ENCODE assay signal across 16 cellular contexts in genomic region chr2:17441790-17442189, GRCh38.
DNase-seq lines count a peak whose midpoint lies in the region; ATAC-seq and TF ChIP-seq lines count a peak whose summit lies in the region.
"Had no signal": no experiment of that assay in that cellular context is flagged by ENCODE, and none has a peak within 500 bp of the region (broad histone marks: within the 10 kb centered on the region; RNA-seq: fewer than 3 reads in every experiment).

No MANE protein-coding gene starts in this region.

- H3K36me3 ChIP-seq in HCT116 (ENCODE audit: control insufficient read depth in 1 of 2, insufficient read depth in 2 of 2, low read length in 2 of 2): no peaks in the 10 kb centered on the region
- H3K36me3 ChIP-seq in mesendoderm (ENCODE audit: control insufficient read depth, insufficient read depth, low read length): no peaks in the 10 kb centered on the region
- H3K36me3 ChIP-seq: BLaER1 had no signal

- H3K79me1 ChIP-seq in mesendoderm (ENCODE audit: low read length): no peaks in the 10 kb centered on the region

- H3K4me2 ChIP-seq in HCT116 (ENCODE audit: low read length): peak overlapping the region; percentile 42
- no peak overlapping the region for H3K4me2 ChIP-seq in mesendoderm (ENCODE audit: low read length)
- H3K4me2 ChIP-seq: BLaER1, SK-N-SH had no signal

- ATAC-seq in HCT116: no peak
- ATAC-seq: CD8-positive, alpha-beta T cell; Panc1 had no signal

- H2BK120ac ChIP-seq in mesendoderm (ENCODE audit: low read depth, low read length): no peak overlapping the region

- no peak overlapping the region for H4K8ac ChIP-seq in mesendoderm (ENCODE audit: low read depth, low read length)

- H3K9ac ChIP-seq in HCT116 (ENCODE audit: low read length) (no peak overlapping the region), mesendoderm (ENCODE audit: low read length) (no peak overlapping the region)
- H3K9ac ChIP-seq: BLaER1, SK-N-SH had no signal

- no peaks in the 10 kb centered on the region for H4K20me1 ChIP-seq in HCT116 (ENCODE audit: insufficient read depth)
- H4K20me1 ChIP-seq: BLaER1 had no signal

- no peak overlapping the region for H3K56ac ChIP-seq in mesendoderm (ENCODE audit: low read length)

- DNase-seq in HCT116 (ENCODE audit: low read depth, low spot score): no peak
- no peak for DNase-seq in RWPE1 (ENCODE audit: low spot score)
- peak; percentile 66 for DNase-seq in epithelial cell of esophagus (ENCODE audit: low read depth)
- peak; percentile 28 for DNase-seq in mesendoderm
- DNase-seq in head of caudate nucleus: no peak
- no peak for DNase-seq in NCI-H69 (lab: John Stamatoyannopoulos, UW)
- no peak for DNase-seq in activated CD4-positive, alpha-beta T cell treated with anti-CD3 and anti-CD28 coated beads for 4 hours
- no peak for DNase-seq in NCI-H128 (lab: John Stamatoyannopoulos, UW; ENCODE audit: unreplicated experiment)
- DNase-seq: CD8-positive, alpha-beta T cell; DMS79; NCI-H1417; NCI-H2029 treated with DMSO at 0.1 percent for 48 hours; SHP77; SK-N-SH had no signal

- CTCF ChIA-PET in HCT116 (lab: Charles Lee) (interaction anchor here (1.0 kb wide), 1 partner anchor 229 kb away, joined by 4 read pairs; no protein-coding TSS in a partner anchor), RWPE1 (lab: Yijun Ruan, JAX) (no interaction called here)

- H3K23ac ChIP-seq in mesendoderm (ENCODE audit: low read length): no peak overlapping the region

- RAD21 ChIA-PET in HCT116 (lab: Charles Lee; ENCODE audit: low non-redundant PET in 1 of 2, low total read pairs in 2 of 2, uncharacterized antibody in 2 of 2, unreplicated experiment in 2 of 2): no interaction called here

- no peak overlapping the region for H3K18ac ChIP-seq in mesendoderm (ENCODE audit: low read length)

- H3K27ac ChIP-seq in HCT116 (ENCODE audit: low read depth, low read length): no peak overlapping the region
- H3K27ac ChIP-seq in RWPE1: peak overlapping the region; percentile 42
- peak overlapping the region; percentile 4 for H3K27ac ChIP-seq in mesendoderm (ENCODE audit: low read depth, low read length)
- H3K27ac ChIP-seq: BLaER1 had no signal

- H2AK5ac ChIP-seq in mesendoderm (ENCODE audit: low read length): no peak overlapping the region

- H3K4me1 ChIP-seq in HCT116 (ENCODE audit: control insufficient read depth in 1 of 2, insufficient read depth in 2 of 2, low read length in 2 of 2) (peaks cover 0 to 9% of the 10 kb centered on the region in 2 experiments; a peak in 1 of 4 replicates), mesendoderm (ENCODE audit: control insufficient read depth, low read depth, low read length) (no peaks in the 10 kb centered on the region)
- H3K4me1 ChIP-seq: BLaER1 had no signal

- no peaks in the 10 kb centered on the region for H3K9me2 ChIP-seq in HCT116 (ENCODE audit: insufficient read depth)
- H3K9me2 ChIP-seq: SK-N-SH had no signal

- H3K4me3 ChIP-seq in HCT116 (replicated peaks in 1 of 2; ENCODE audit: low read depth in 1 of 2, low read length in 2 of 2) (no peak overlapping the region; a peak in 1 of 4 replicates), epithelial cell of esophagus (ENCODE audit: low read length) (no peak overlapping the region), mesendoderm (ENCODE audit: low read length) (no peak overlapping the region)
- H3K4me3 ChIP-seq: BLaER1 had no signal

- intact Hi-C loops in HCT116 (cut with micrococcal nuclease): no loop called here
- intact Hi-C loops in head of caudate nucleus (cut with DNase I): no loop called here

- H3K9me3 ChIP-seq in HCT116 (ENCODE audit: control insufficient read depth in 1 of 2, insufficient read depth in 1 of 2, low read depth in 1 of 2, low read length in 2 of 2): no peaks in the 10 kb centered on the region
- H3K9me3 ChIP-seq: BLaER1, SK-N-SH had no signal

- no peak overlapping the region for H2BK15ac ChIP-seq in mesendoderm (replicated peaks; ENCODE audit: low read depth)

- WGBS in mesendoderm (ENCODE audit: extremely low coverage, insufficient coverage, low lambda C conversion rate): no CpG with 5 or more reads among the region's 9 CpGs

- no peak overlapping the region for H4K5ac ChIP-seq in mesendoderm (ENCODE audit: low read length)

- peak overlapping the region; percentile 30 for H2BK5ac ChIP-seq in mesendoderm (ENCODE audit: low read length)

- no peak overlapping the region for H3K4ac ChIP-seq in mesendoderm (ENCODE audit: low read depth, low read length)

- H2AFZ ChIP-seq in HCT116 (ENCODE audit: low read depth, low read length, poor library complexity, severe bottlenecking): no peak overlapping the region

- no peaks in the 10 kb centered on the region for H3K27me3 ChIP-seq in HCT116 (ENCODE audit: insufficient read depth, low read length)
- H3K27me3 ChIP-seq in mesendoderm (ENCODE audit: insufficient read depth, low read length, poor library complexity): no peaks in the 10 kb centered on the region
- H3K27me3 ChIP-seq: BLaER1 had no signal

- no peak for TF ChIP-seq POLR2A in HCT116 (IDR thresholded peaks at IDR 0.05; ENCODE audit: borderline replicate concordance, extremely low read depth, insufficient read depth, insufficient read length)

- POLR2A ChIA-PET in HCT116 (lab: Charles Lee): no interaction called here
- POLR2A ChIA-PET in RWPE1 (lab: Yijun Ruan, JAX; ENCODE audit: low non-redundant PET): no interaction called here

- TF ChIP-seq CTCF in HCT116 (IDR thresholded peaks at IDR 0.05 in 2 of 3, conservative IDR thresholded peaks at IDR 0.05 in 1 of 3; ENCODE audit: borderline replicate concordance in 1 of 3, insufficient read depth in 1 of 3, low read depth in 2 of 3, low read length in 2 of 3): no peak
- no peak for TF ChIP-seq CTCF in RWPE1 (conservative IDR thresholded peaks at IDR 0.05; ENCODE audit: low read depth)
- no peak for TF ChIP-seq CTCF in epithelial cell of esophagus (IDR thresholded peaks at IDR 0.05; ENCODE audit: insufficient read depth, low read depth, low read length, missing control alignments)

- TF ChIP-seq RAD21 in HCT116 (IDR thresholded peaks at IDR 0.05; ENCODE audit: low read depth): no peak

- no TSS peak for BruUV-seq in HCT116 (replicated peaks; lab: Mats Ljungman, UMichigan)

- H3K79me2 ChIP-seq in HCT116 (ENCODE audit: insufficient read depth, low read length): no peaks in the 10 kb centered on the region
- no peaks in the 10 kb centered on the region for H3K79me2 ChIP-seq in mesendoderm (ENCODE audit: control insufficient read depth, insufficient read depth, low read length)

TF ChIP-seq in HCT116, 20 proteins besides CTCF, POLR2A, EP300 and RAD21:
- TF ChIP-seq EGR1 (IDR thresholded peaks at IDR 0.05; ENCODE audit: low read depth): no peak
- TF ChIP-seq ZNF274 (IDR thresholded peaks at IDR 0.05; ENCODE audit: low read depth, low read length): no peak
- TF ChIP-seq FOSL1 (IDR thresholded peaks at IDR 0.05; ENCODE audit: low read depth): no peak
- no peak for TF ChIP-seq TCF7L2 (IDR thresholded peaks at IDR 0.05; ENCODE audit: borderline replicate concordance, extremely low read depth, insufficient read depth, insufficient read length)
- no peak for TF ChIP-seq ELF1 (IDR thresholded peaks at IDR 0.05; ENCODE audit: borderline replicate concordance, low read depth)
- no peak for TF ChIP-seq YY1 (IDR thresholded peaks at IDR 0.05; ENCODE audit: extremely low read depth, insufficient replicate concordance, low read depth, low read length)
- TF ChIP-seq CEBPB (IDR thresholded peaks at IDR 0.05; ENCODE audit: low read depth): no peak
- no peak for TF ChIP-seq CBX3 (IDR thresholded peaks at IDR 0.05; ENCODE audit: low read depth)
- no peak for TF ChIP-seq SRF (IDR thresholded peaks at IDR 0.05; ENCODE audit: low read depth)
- no peak for TF ChIP-seq POLR2AphosphoS5 (IDR thresholded peaks at IDR 0.05; ENCODE audit: low read depth, low read length)
- no peak for TF ChIP-seq SP1 (IDR thresholded peaks at IDR 0.05; ENCODE audit: low read depth)
- TF ChIP-seq, protein P1, sequence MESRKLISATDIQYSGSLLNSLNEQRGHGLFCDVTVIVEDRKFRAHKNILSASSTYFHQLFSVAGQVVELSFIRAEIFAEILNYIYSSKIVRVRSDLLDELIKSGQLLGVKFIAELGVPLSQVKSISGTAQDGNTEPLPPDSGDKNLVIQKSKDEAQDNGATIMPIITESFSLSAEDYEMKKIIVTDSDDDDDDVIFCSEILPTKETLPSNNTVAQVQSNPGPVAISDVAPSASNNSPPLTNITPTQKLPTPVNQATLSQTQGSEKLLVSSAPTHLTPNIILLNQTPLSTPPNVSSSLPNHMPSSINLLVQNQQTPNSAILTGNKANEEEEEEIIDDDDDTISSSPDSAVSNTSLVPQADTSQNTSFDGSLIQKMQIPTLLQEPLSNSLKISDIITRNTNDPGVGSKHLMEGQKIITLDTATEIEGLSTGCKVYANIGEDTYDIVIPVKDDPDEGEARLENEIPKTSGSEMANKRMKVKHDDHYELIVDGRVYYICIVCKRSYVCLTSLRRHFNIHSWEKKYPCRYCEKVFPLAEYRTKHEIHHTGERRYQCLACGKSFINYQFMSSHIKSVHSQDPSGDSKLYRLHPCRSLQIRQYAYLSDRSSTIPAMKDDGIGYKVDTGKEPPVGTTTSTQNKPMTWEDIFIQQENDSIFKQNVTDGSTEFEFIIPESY (IDR thresholded peaks at IDR 0.05; ENCODE audit: extremely low read depth, insufficient replicate concordance, low read length): no peak
- TF ChIP-seq, protein P2, sequence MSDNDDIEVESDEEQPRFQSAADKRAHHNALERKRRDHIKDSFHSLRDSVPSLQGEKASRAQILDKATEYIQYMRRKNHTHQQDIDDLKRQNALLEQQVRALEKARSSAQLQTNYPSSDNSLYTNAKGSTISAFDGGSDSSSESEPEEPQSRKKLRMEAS (IDR thresholded peaks at IDR 0.05): no peak
- TF ChIP-seq, protein P3, sequence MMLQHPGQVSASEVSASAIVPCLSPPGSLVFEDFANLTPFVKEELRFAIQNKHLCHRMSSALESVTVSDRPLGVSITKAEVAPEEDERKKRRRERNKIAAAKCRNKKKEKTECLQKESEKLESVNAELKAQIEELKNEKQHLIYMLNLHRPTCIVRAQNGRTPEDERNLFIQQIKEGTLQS (IDR thresholded peaks at IDR 0.05): no peak
- TF ChIP-seq EZH2phosphoT487 (IDR thresholded peaks at IDR 0.05; ENCODE audit: borderline replicate concordance): no peak
- TF ChIP-seq ZFX (IDR thresholded peaks at IDR 0.05): no peak
TF ChIP-seq in HCT116: peak in this region for 0.

Comparison
In these comparisons a context has a peak if more than half of its experiments do, and no peak if none do; other contexts are left out.
1. DNase-seq: peak in epithelial cell of esophagus (single experiment) and mesendoderm (single experiment); none in HCT116 (single experiment), RWPE1 (single experiment), head of caudate nucleus (0 of 42), NCI-H69 (single experiment), activated CD4-positive, alpha-beta T cell treated with anti-CD3 and anti-CD28 coated beads for 4 hours (0 of 2) and NCI-H128 (single experiment).